In the genomic region with DNA sequence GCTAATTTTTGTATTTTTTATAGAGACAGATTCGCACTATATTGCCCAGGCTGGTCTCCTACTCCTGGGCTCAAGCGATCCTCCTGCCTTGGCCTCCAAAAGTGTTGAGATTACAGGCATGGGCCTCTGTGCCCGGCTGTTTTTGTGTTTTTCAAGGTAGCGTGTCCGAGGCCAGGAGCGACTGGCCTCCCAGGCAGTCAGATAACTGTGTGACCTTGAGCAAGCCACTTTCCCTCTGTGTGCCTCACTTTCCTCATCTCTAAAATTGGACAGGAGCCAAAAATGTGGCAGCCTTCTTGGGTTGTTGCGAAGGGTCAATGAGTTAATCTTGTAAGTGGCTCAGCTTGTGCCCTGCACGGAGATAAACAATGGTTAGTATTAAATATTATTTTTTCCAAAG, we compare ENCODE assay signal across 1 cellular context.
A peak's percentile ranks its signal among the peaks of the same experiment; 100 is the strongest.
TF ChIP-seq lines count a peak whose summit lies in the region.

No MANE protein-coding gene starts in this region.

TF ChIP-seq in GM12878, 131 proteins besides CTCF, POLR2A, EP300 and RAD21:
- TF ChIP-seq SMAD1 (IDR thresholded peaks at IDR 0.05; ENCODE audit: low read depth, partially characterized antibody) (peak; percentile 8), IKZF1 (conservative IDR thresholded peaks at IDR 0.05) (0 out of 2 replicates have a peak, but pooled peaks have one; percentile 3), CREB1 (IDR thresholded peaks at IDR 0.05; ENCODE audit: low read depth) (no peak), ASH2L (IDR thresholded peaks at IDR 0.05; ENCODE audit: borderline replicate concordance, low read depth) (no peak)
TF ChIP-seq in GM12878: peak in this region for 2.
